Comparison of ENCODE assay signal across 9 cellular contexts in the genomic region with DNA sequence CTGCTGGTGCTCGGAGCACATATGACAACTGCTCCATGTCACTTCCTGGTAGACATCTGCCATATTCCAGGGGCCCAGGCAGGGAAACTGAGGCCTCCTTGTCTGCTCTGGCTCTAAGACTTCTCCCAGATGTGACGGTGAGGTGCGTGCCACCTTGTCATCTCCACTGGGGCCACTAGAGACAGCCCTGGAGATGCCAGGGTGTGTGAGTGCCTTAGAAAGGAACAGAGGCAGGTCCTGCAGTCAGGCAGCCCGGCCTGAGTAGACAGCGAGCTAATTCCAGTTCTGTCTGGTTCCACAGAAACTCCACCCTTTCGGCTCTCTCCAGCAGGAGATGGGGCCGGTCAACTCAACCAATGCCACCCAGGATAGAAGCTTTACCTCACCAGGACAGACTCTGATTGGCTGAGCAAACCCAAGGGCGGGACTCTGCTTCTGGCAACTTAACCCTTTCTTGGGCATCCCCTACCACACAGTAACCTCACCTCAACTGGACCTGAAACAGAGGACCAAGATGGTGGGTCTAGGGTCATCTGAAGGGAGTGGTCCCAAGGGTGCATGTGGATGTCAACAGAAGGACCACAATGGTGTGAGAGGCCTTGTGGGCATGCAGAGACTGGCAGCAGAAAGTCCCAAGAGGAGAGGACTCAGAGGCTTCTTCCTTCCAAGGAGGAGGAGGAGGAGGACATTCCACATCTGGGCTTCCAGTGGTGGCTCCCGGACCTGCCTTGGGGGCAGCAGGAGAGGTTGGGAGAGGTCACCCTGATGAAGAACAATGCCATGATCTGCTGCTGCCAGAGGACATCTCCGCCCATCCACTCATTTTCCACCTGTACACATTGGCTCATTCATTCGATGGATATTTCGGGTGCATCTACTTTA.
DNase-seq lines count a peak whose midpoint lies in the region; ATAC-seq and TF ChIP-seq lines count a peak whose summit lies in the region.
"Had no signal": no experiment of that assay in that cellular context is flagged by ENCODE, and none has a peak within 500 bp of the region (broad histone marks: within the 10 kb centered on the region; RNA-seq: fewer than 3 reads in every experiment).

No MANE protein-coding gene starts in this region.

- in situ Hi-C loops in transverse colon (cut with MboI; ENCODE audit: low pct_ligation_motif_present in 1 of 4, low pct_unique_long_range_greater_than_20kb in 1 of 4, low sequenced_read_pairs in 3 of 4), result no loop called here

- H3K4me3 ChIP-seq in breast epithelium (no peak overlapping the region), iPS-18a (ENCODE audit: low read length) (no peak overlapping the region), transverse colon (no peak overlapping the region)

- TF ChIP-seq POLR2A in breast epithelium (IDR thresholded peaks at IDR 0.05), result no peak
- no peak for TF ChIP-seq POLR2A in transverse colon (IDR thresholded peaks at IDR 0.05)

- no peaks in the 10 kb centered on the region for H3K4me1 Mint-ChIP-seq in MCF 10A (ENCODE audit: insufficient read depth, unreplicated experiment)

- CTCF ChIA-PET in MCF 10A (lab: Yijun Ruan, JAX), result interaction anchor here (0.5 to 0.7 kb wide), 4 partner anchors 11 to 119 kb away, joined by 3 to 4 read pairs (median 3); no protein-coding TSS in a partner anchor

- TF ChIP-seq EP300 in transverse colon (IDR thresholded peaks at IDR 0.05; ENCODE audit: low read depth), result no peak

- ATAC-seq in HG02759 (IDR thresholded peaks at IDR 0.05; ENCODE audit: unreplicated experiment) (no peak), HG03045 (IDR thresholded peaks at IDR 0.05; ENCODE audit: unreplicated experiment) (no peak)

- BruUV-seq in MCF 10A (replicated peaks; lab: Mats Ljungman, UMichigan), result no TSS peak

- POLR2A ChIA-PET in MCF 10A (lab: Yijun Ruan, JAX), result interaction anchor here (0.7 kb wide), 1 partner anchor 26 kb away, joined by 3 read pairs; no protein-coding TSS in a partner anchor

- peak; percentile 62 for DNase-seq in MCF 10A (ENCODE audit: unreplicated experiment)
- no peak for DNase-seq in breast epithelium (ENCODE audit: low spot score in 2 of 2)
- peak; percentile 87 for DNase-seq in amniotic epithelial cell (ENCODE audit: low read depth)
- DNase-seq in transverse colon, result peak; percentile 55
- no peak for DNase-seq in SW 1271 (lab: John Stamatoyannopoulos, UW)

- H3K27ac ChIP-seq in breast epithelium, result no peak overlapping the region
- H3K27ac ChIP-seq in iPS-18a (ENCODE audit: low read length), result peak overlapping the region; percentile 42
- H3K27ac ChIP-seq in transverse colon, result no peak overlapping the region
- H3K27ac ChIP-seq: C4-2B had no signal

- H3K27me3 ChIP-seq in breast epithelium (no peaks in the 10 kb centered on the region), iPS-18a (ENCODE audit: control insufficient read depth, insufficient read depth, low read length) (no peaks in the 10 kb centered on the region), transverse colon (no peaks in the 10 kb centered on the region)

- no peak overlapping the region for H3K4me3 Mint-ChIP-seq in MCF 10A (ENCODE audit: unreplicated experiment)

- intact Hi-C loops in MCF 10A (cut with micrococcal nuclease), result no loop called here
- intact Hi-C loops in breast epithelium (cut with DNase I; ENCODE audit: low total_unique reads), result no loop called here
- intact Hi-C loops in transverse colon (cut with DNase I; ENCODE audit: low total_unique reads), result no loop called here

- H3K36me3 Mint-ChIP-seq in MCF 10A (ENCODE audit: insufficient read depth, unreplicated experiment), result no peaks in the 10 kb centered on the region

- H3K36me3 ChIP-seq in breast epithelium, result no peaks in the 10 kb centered on the region
- no peaks in the 10 kb centered on the region for H3K36me3 ChIP-seq in iPS-18a (ENCODE audit: control insufficient read depth, low read depth, low read length)
- peaks cover 0 to 11% (median 0%) of the 10 kb centered on the region in 4 donors for H3K36me3 ChIP-seq in transverse colon

- WGBS in transverse colon (ENCODE audit: low coverage in 1 of 2), 2 donors, result 68 to 82% methylated on average over 3 to 12 of the region's 12 CpGs

- H3K4me1 ChIP-seq in breast epithelium (no peaks in the 10 kb centered on the region), iPS-18a (ENCODE audit: control insufficient read depth, low read depth, low read length) (no peaks in the 10 kb centered on the region), transverse colon (peaks cover 0 to 11% (median 1%) of the 10 kb centered on the region in 4 donors)

- no peaks in the 10 kb centered on the region for H3K9me3 Mint-ChIP-seq in MCF 10A (ENCODE audit: unreplicated experiment)

- H3K9me3 ChIP-seq in breast epithelium (no peaks in the 10 kb centered on the region), iPS-18a (ENCODE audit: control insufficient read depth, low read depth, low read length) (no peaks in the 10 kb centered on the region), transverse colon (no peaks in the 10 kb centered on the region)

- no peak overlapping the region for H3K27ac Mint-ChIP-seq in MCF 10A (ENCODE audit: low read depth, unreplicated experiment)

- TF ChIP-seq CTCF in MCF 10A (IDR thresholded peaks at IDR 0.05; ENCODE audit: unreplicated experiment), result no peak
- no peak for TF ChIP-seq CTCF in breast epithelium (IDR thresholded peaks at IDR 0.05)
- peak in 1 of 5 experiments; percentile 25 for TF ChIP-seq CTCF in transverse colon (IDR thresholded peaks at IDR 0.05)

- no peaks in the 10 kb centered on the region for H3K27me3 Mint-ChIP-seq in MCF 10A (ENCODE audit: insufficient read depth, unreplicated experiment)

- H3K9ac ChIP-seq in iPS-18a (ENCODE audit: low read length), result peak overlapping the region; percentile 41

Comparison
In these comparisons a context has a peak if more than half of its experiments do, and no peak if none do; other contexts are left out.
1. DNase-seq: peak in MCF 10A (single experiment), amniotic epithelial cell (single experiment) and transverse colon (single experiment); none in breast epithelium (0 of 2) and SW 1271 (0 of 2).